1 cellular context compared by ENCODE assay signal in genomic region chr16:2881783-2882459, GRCh38.
TF ChIP-seq lines count a peak whose summit lies in the region.

No MANE protein-coding gene starts in this region.

TF ChIP-seq in GM12878, 131 proteins besides CTCF, POLR2A, EP300 and RAD21:
- peak; percentile 48; the same call in 1 of the 2 replicates for TF ChIP-seq ZNF384 (IDR thresholded peaks at IDR 0.05; ENCODE audit: borderline replicate concordance, low read depth, low read length)
- TF ChIP-seq PKNOX1 (IDR thresholded peaks at IDR 0.05): peak; percentile 56; the same call in 1 of the 2 replicates
